9 cellular contexts compared by ENCODE assay signal in the genomic region with DNA sequence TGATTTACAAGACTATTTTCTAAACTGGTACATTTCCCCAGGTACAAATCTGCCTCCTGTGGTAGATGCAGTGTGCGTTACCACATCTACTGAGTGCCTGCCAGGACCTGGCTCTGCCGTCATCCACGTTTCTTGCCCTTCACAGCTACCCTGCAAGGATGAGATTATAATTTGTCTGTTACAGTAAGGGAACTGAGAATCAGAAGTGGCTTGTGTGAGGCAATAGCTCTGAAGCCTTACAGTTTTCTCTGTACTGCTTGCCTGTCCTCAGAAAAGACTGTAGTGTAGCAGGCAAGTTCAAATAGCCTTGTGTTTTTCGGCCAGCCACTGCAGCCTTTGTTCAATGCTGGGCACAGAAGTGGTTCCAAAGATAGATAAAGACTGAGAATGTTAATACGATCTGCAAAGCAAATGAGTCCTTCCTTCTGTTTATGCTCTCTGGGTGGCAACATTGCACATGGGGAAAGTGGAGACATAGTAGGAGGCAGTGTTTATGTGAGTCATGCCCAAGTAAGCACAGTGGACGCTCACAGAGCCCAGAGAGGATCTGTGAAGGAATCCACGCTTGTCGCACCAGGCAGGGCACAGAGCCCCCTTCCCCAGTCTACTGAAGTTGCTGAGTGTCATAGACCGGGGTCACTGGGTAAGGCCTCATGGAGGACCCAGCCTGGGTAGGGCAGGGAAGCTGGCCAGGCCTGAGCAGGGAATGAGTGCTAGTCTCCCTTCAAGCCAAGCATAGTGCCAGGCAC. TPM values are rescaled to one million over a fixed set of nuclear protein-coding genes. Genes with fewer than 3 reads are reported as not detected.
DNase-seq lines count a peak whose midpoint lies in the region; ATAC-seq and TF ChIP-seq lines count a peak whose summit lies in the region.
"Had no signal": no experiment of that assay in that cellular context is flagged by ENCODE, and none has a peak within 500 bp of the region (broad histone marks: within the 10 kb centered on the region; RNA-seq: fewer than 3 reads in every experiment).

No MANE protein-coding gene starts in this region.

- DNase-seq in Ammon's horn (ENCODE audit: low spot score), result peak; percentile 84
- DNase-seq in endodermal cell, result peak; percentile 33
- DNase-seq in stimulated activated naive CD4-positive, alpha-beta T cell (lab: John Stamatoyannopoulos, UW), result no peak
- no peak for DNase-seq in body of pancreas
- no peak for DNase-seq in LoVo (ENCODE audit: low spot score)
- DNase-seq: activated B cell treated with CpG ODN at 0.5 μM for 24 hours had no signal

- no peak overlapping the region for H3K27ac Mint-ChIP-seq in endodermal cell
- peak overlapping the region in 2 of 3 experiments; percentile 40 to 47 for H3K27ac Mint-ChIP-seq in nephron
- H3K27ac Mint-ChIP-seq: activated B cell treated with CpG ODN at 0.5 μM for 24 hours had no signal

- 90 to 92% methylated on average over 9 of the region's 9 CpGs for WGBS in endodermal cell (ENCODE audit: insufficient coverage in 1 of 2, insufficient read length in 1 of 2), 2 experiments
- WGBS in body of pancreas, 2 donors, result 68 to 72% methylated on average over 9 of the region's 9 CpGs

- H3K27me3 Mint-ChIP-seq in endodermal cell (ENCODE audit: insufficient read depth) (peaks cover 28% of the 10 kb centered on the region), nephron (ENCODE audit: low read depth) (peaks cover 4% of the 10 kb centered on the region)
- H3K27me3 Mint-ChIP-seq: activated B cell treated with CpG ODN at 0.5 μM for 24 hours had no signal

- H3K36me3 ChIP-seq in endodermal cell (ENCODE audit: control insufficient read depth, insufficient read depth, low read length) (no peaks in the 10 kb centered on the region), body of pancreas (replicated peaks in 1 of 2; ENCODE audit: insufficient read depth in 1 of 2, low read depth in 2 of 2) (no peaks in the 10 kb centered on the region)

- H3K27me3 ChIP-seq in endodermal cell (ENCODE audit: control insufficient read depth, insufficient read depth, low read length, poor library complexity, severe bottlenecking) (peaks cover 18% of the 10 kb centered on the region), body of pancreas (no peaks in the 10 kb centered on the region)

- H3K9ac ChIP-seq in endodermal cell (ENCODE audit: extremely low read depth, low read length, poor library complexity, severe bottlenecking), result no peak overlapping the region

- H3K4me3 Mint-ChIP-seq in endodermal cell (no peak overlapping the region), nephron (no peak overlapping the region)
- H3K4me3 Mint-ChIP-seq: activated B cell treated with CpG ODN at 0.5 μM for 24 hours had no signal

- TF ChIP-seq POLR2A in body of pancreas (IDR thresholded peaks at IDR 0.05), result no peak

- H3K27ac ChIP-seq in endodermal cell (ENCODE audit: low read depth, low read length) (no peak overlapping the region), body of pancreas (peak overlapping the region in 1 of 4 donors; percentile 22)

- H3K4me1 ChIP-seq in endodermal cell (ENCODE audit: control insufficient read depth, insufficient read depth, low read length), result peaks cover 14% of the 10 kb centered on the region
- peaks cover 12% of the 10 kb centered on the region for H3K4me1 ChIP-seq in body of pancreas

- H3K36me3 Mint-ChIP-seq in endodermal cell (ENCODE audit: low read depth) (no peaks in the 10 kb centered on the region), nephron (ENCODE audit: low read depth) (no peaks in the 10 kb centered on the region)

- H3K4me3 ChIP-seq in endodermal cell (ENCODE audit: low read length) (no peak overlapping the region), body of pancreas (no peak overlapping the region)

- H3K4me1 Mint-ChIP-seq in endodermal cell, result peaks cover 18% of the 10 kb centered on the region
- peaks cover 31% of the 10 kb centered on the region for H3K4me1 Mint-ChIP-seq in nephron
- H3K4me1 Mint-ChIP-seq: activated B cell treated with CpG ODN at 0.5 μM for 24 hours had no signal

- ATAC-seq in body of pancreas, result no peak
- no peak for ATAC-seq in GM21723 (IDR thresholded peaks at IDR 0.05; ENCODE audit: unreplicated experiment)

- TF ChIP-seq CTCF in endodermal cell (conservative IDR thresholded peaks at IDR 0.05) (no peak), nephron (IDR thresholded peaks at IDR 0.05; ENCODE audit: unreplicated experiment in 3 of 3) (no peak), body of pancreas (IDR thresholded peaks at IDR 0.05) (no peak)

- intact Hi-C loops in body of pancreas (cut with DNase I), result no loop called here

- H3K9me3 Mint-ChIP-seq in endodermal cell (no peaks in the 10 kb centered on the region), nephron (no peaks in the 10 kb centered on the region)
- H3K9me3 Mint-ChIP-seq: activated B cell treated with CpG ODN at 0.5 μM for 24 hours had no signal

- H3K9me3 ChIP-seq in endodermal cell (ENCODE audit: control insufficient read depth, low read length), result no peaks in the 10 kb centered on the region
- H3K9me3 ChIP-seq in body of pancreas, result no peaks in the 10 kb centered on the region

TF ChIP-seq in PFSK-1, 5 proteins besides CTCF, POLR2A, EP300 and RAD21:
- no peak for TF ChIP-seq SIN3A (IDR thresholded peaks at IDR 0.05; ENCODE audit: borderline replicate concordance, insufficient read depth, low read length)
- peak; percentile 76 for TF ChIP-seq FOXP2 (optimal IDR thresholded peaks at IDR 0.05; ENCODE audit: borderline replicate concordance, extremely low read depth, extremely low read length, insufficient read depth)

RNA-seq across cellular contexts. Expression of gene MICAL2, which starts 49.1 kb away (rescaled TPM):
- polyA plus RNA-seq in PFSK-1 (2012; ENCODE audit: insufficient read length, low read depth), result 44.2 TPM
- 1 to 10 TPM; 1.5 to 1.9 TPM for total RNA-seq in endodermal cell
- 2.2 TPM for polyA plus RNA-seq in endodermal cell (2013, experiment 1 of 2)
- 3.8 TPM for polyA plus RNA-seq in endodermal cell (2013, experiment 2 of 2)
- 10 to 100 TPM; 16.6 to 24.4 TPM for total RNA-seq in body of pancreas

Comparison
In these comparisons a context has a peak if more than half of its experiments do, and no peak if none do; other contexts are left out.
1. DNase-seq: peak in Ammon's horn (single experiment) and endodermal cell (single experiment); none in stimulated activated naive CD4-positive, alpha-beta T cell (0 of 6), body of pancreas (0 of 4) and LoVo (single experiment).
2. RNA of gene MICAL2, which starts 49.1 kb away (total RNA-seq): 16.6 to 24.4 TPM in body of pancreas; 1.5 to 1.9 TPM in endodermal cell; every median in the first group is over 4 times any median in the second.